In genomic region chr7:128827248-128827958, GRCh38 we compare ENCODE assay signal across 11 cellular contexts. TPM values are rescaled to one million over a fixed set of nuclear protein-coding genes. Genes with fewer than 3 reads are reported as not detected.
A peak's percentile ranks its signal among the peaks of the same experiment; 100 is the strongest.
DNase-seq lines count a peak whose midpoint lies in the region; ATAC-seq, FAIRE-seq and TF ChIP-seq lines count a peak whose summit lies in the region.
"Had no signal": no experiment of that assay in that cellular context is flagged by ENCODE, and none has a peak within 500 bp of the region (broad histone marks: within the 10 kb centered on the region; RNA-seq: fewer than 3 reads in every experiment).

No MANE protein-coding gene starts in this region.

- no peak; the same call in 1 of the 2 replicates for TF ChIP-seq POLR2A in H54 (IDR thresholded peaks at IDR 0.05; ENCODE audit: low read depth, low read length)
- no peak for TF ChIP-seq POLR2A in heart left ventricle (IDR thresholded peaks at IDR 0.05)

- H3K27me3 Mint-ChIP-seq in CD4-positive, alpha-beta T cell: peaks cover 65% of the 10 kb centered on the region
- H3K27me3 Mint-ChIP-seq in natural killer cell treated with Interleukin-12 subunit alpha and Interleukin-12 subunit beta and Interleukin-15 and Interleukin-18, amount 100 ng/mL, for 72 hours: peaks cover 8 to 9% of the 10 kb centered on the region in 2 donors

- 43 to 67% (median 60%) methylated on average over 12 to 17 of the region's 17 CpGs for WGBS in heart left ventricle, 4 donors

- no peaks in the 10 kb centered on the region for H3K9me3 ChIP-seq in heart left ventricle
- H3K9me3 ChIP-seq in CD4-positive, alpha-beta T cell (ENCODE audit: control insufficient read depth, low read length): no peaks in the 10 kb centered on the region

- POLR2A ChIA-PET in CD4-positive, alpha-beta T cell (lab: Charles Lee): no interaction called here

- no peak for FAIRE-seq in H54 (lab: Jason Lieb, UNC)

- no peaks in the 10 kb centered on the region for H3K9me3 Mint-ChIP-seq in CD4-positive, alpha-beta T cell
- no peaks in the 10 kb centered on the region for H3K9me3 Mint-ChIP-seq in natural killer cell treated with Interleukin-12 subunit alpha and Interleukin-12 subunit beta and Interleukin-15 and Interleukin-18, amount 100 ng/mL, for 72 hours

- peak; percentile 68 to 75 (median 72) for ATAC-seq in heart left ventricle
- no peak for ATAC-seq in CD4-positive, alpha-beta T cell (ENCODE audit: poor library complexity)
- no peak for ATAC-seq in natural killer cell treated with Interleukin-12 subunit alpha and Interleukin-12 subunit beta and Interleukin-15 and Interleukin-18, amount 100 ng/mL, for 72 hours

- no peak overlapping the region for H3K27ac Mint-ChIP-seq in CD4-positive, alpha-beta T cell
- H3K27ac Mint-ChIP-seq in natural killer cell treated with Interleukin-12 subunit alpha and Interleukin-12 subunit beta and Interleukin-15 and Interleukin-18, amount 100 ng/mL, for 72 hours: no peak overlapping the region

- peak overlapping the region; percentile 22; the same call in 1 of the 2 replicates for H3K4me3 ChIP-seq in WI38 (ENCODE audit: low read depth, low read length)
- peak overlapping the region in 10 of 12 donors; percentile 7 to 47 (median 36) for H3K4me3 ChIP-seq in heart left ventricle
- H3K4me3 ChIP-seq in skeletal muscle cell (ENCODE audit: low read depth, low read length): no peak overlapping the region

- H3K4me3 Mint-ChIP-seq in CD4-positive, alpha-beta T cell: no peak overlapping the region
- no peak overlapping the region for H3K4me3 Mint-ChIP-seq in natural killer cell treated with Interleukin-12 subunit alpha and Interleukin-12 subunit beta and Interleukin-15 and Interleukin-18, amount 100 ng/mL, for 72 hours

- no peaks in the 10 kb centered on the region for H3K36me3 Mint-ChIP-seq in CD4-positive, alpha-beta T cell (ENCODE audit: low read depth)
- no peaks in the 10 kb centered on the region for H3K36me3 Mint-ChIP-seq in natural killer cell treated with Interleukin-12 subunit alpha and Interleukin-12 subunit beta and Interleukin-15 and Interleukin-18, amount 100 ng/mL, for 72 hours

- no peaks in the 10 kb centered on the region for H3K36me3 ChIP-seq in heart left ventricle

- TF ChIP-seq CTCF in WI38 (IDR thresholded peaks at IDR 0.05; ENCODE audit: low read depth, low read length) (no peak), heart left ventricle (IDR thresholded peaks at IDR 0.05) (no peak)
- no peak for TF ChIP-seq CTCF in CD4-positive, alpha-beta T cell (IDR thresholded peaks at IDR 0.05)

- peak overlapping the region; percentile 70 to 100 (median 96) for H3K27ac ChIP-seq in heart left ventricle
- no peak overlapping the region for H3K27ac ChIP-seq in CD4-positive, alpha-beta T cell (ENCODE audit: low read depth, low read length)
- no peak overlapping the region for H3K27ac ChIP-seq in caudate nucleus (ENCODE audit: low read depth, low read length)

- H3K27me3 ChIP-seq in heart left ventricle: peaks cover 0 to 27% (median 0%) of the 10 kb centered on the region in 9 donors
- H3K27me3 ChIP-seq in CD4-positive, alpha-beta T cell (ENCODE audit: control insufficient read depth, insufficient read depth, low read length): peaks cover 50% of the 10 kb centered on the region

- intact Hi-C loops in heart left ventricle (cut with DNase I): loop anchor here in 4 of 10 donors (5.0 to 10.0 kb wide), 3 partner anchors 35 to 85 kb away; partner anchors contain the start of gene CCDC136 (in 4 of the 4)
- intact Hi-C loops in CD4-positive, alpha-beta T cell (cut with DNase I, micrococcal nuclease): no loop called here

- H3K4me1 ChIP-seq in heart left ventricle: peaks cover 0 to 46% (median 25%) of the 10 kb centered on the region in 12 donors

- H3K4me1 Mint-ChIP-seq in CD4-positive, alpha-beta T cell (ENCODE audit: low read depth): peaks cover 13% of the 10 kb centered on the region
- H3K4me1 Mint-ChIP-seq in natural killer cell treated with Interleukin-12 subunit alpha and Interleukin-12 subunit beta and Interleukin-15 and Interleukin-18, amount 100 ng/mL, for 72 hours (ENCODE audit: low read depth in 2 of 2): peaks cover 0 to 8% of the 10 kb centered on the region in 2 donors

- DNase-seq in H54 (ENCODE audit: insufficient read length, low spot score): peak; percentile 96
- DNase-seq in heart left ventricle: peak in 4 of 5 donors; percentile 70 to 87 (median 78)
- DNase-seq in skeletal muscle cell (ENCODE audit: low read depth): peak; percentile 93
- no peak for DNase-seq in CD4-positive, alpha-beta T cell
- no peak for DNase-seq in NCI-H1417 (lab: John Stamatoyannopoulos, UW)
- DNase-seq in caudate nucleus (lab: John Stamatoyannopoulos, UW): no peak
- DNase-seq in natural killer cell treated with Interleukin-12 subunit alpha and Interleukin-12 subunit beta and Interleukin-15 and Interleukin-18, amount 100 ng/mL, for 72 hours (ENCODE audit: low spot score): no peak
- DNase-seq: activated naive CD4-positive, alpha-beta T cell treated with anti-CD3 and anti-CD28 coated beads, Interleukin-2, amount 50 U/mL, for 16 hours; stimulated activated CD4-positive, alpha-beta T cell treated with anti-CD3 and anti-CD28 coated beads, Interleukin-2, amount 100 ng/mL, for 48 hours had no signal

- CTCF ChIA-PET in CD4-positive, alpha-beta T cell (lab: Charles Lee): no interaction called here

RNA-seq across cellular contexts. Expression of gene FLNC, which starts 2.8 kb away (rescaled TPM):
- 1,000 to 10,000 TPM in 6 of 9 donors, 100 to 1,000 TPM in 3; 721 to 3,687 (median 1,170) TPM for total RNA-seq in heart left ventricle
- polyA plus RNA-seq in heart left ventricle: 1,000 to 10,000 TPM in 1 of 2 donors, 100 to 1,000 TPM in 1; 399 to 1,654 TPM
- total RNA-seq in CD4-positive, alpha-beta T cell: under 1 TPM; 0.06 to 0.08 TPM
- not detected for total RNA-seq in natural killer cell treated with Interleukin-12 subunit alpha and Interleukin-12 subunit beta and Interleukin-15 and Interleukin-18, amount 100 ng/mL, for 72 hours

RNA-seq across cellular contexts. Expression of gene ATP6V1F, which starts 35.3 kb away (rescaled TPM):
- 100 to 1,000 TPM in 7 of 9 donors, 10 to 100 TPM in 2; 91.6 to 165 (median 121) TPM for total RNA-seq in heart left ventricle
- polyA plus RNA-seq in heart left ventricle: 100 to 1,000 TPM; 137 to 198 TPM
- total RNA-seq in CD4-positive, alpha-beta T cell: 10 to 100 TPM; 49.6 to 54.3 TPM
- total RNA-seq in natural killer cell treated with Interleukin-12 subunit alpha and Interleukin-12 subunit beta and Interleukin-15 and Interleukin-18, amount 100 ng/mL, for 72 hours: 100 to 1,000 TPM; 115 to 145 TPM

RNA-seq across cellular contexts. Expression of gene CCDC136, which starts 35.6 kb away (rescaled TPM):
- total RNA-seq in heart left ventricle: 10 to 100 TPM in 6 of 9 donors, 1 to 10 TPM in 3; 6.4 to 22.8 (median 10.4) TPM
- polyA plus RNA-seq in heart left ventricle: 10 to 100 TPM in 1 of 2 donors, 1 to 10 TPM in 1; 9.0 to 13.9 TPM
- total RNA-seq in CD4-positive, alpha-beta T cell: 1 to 10 TPM; 4.5 to 4.9 TPM
- total RNA-seq in natural killer cell treated with Interleukin-12 subunit alpha and Interleukin-12 subunit beta and Interleukin-15 and Interleukin-18, amount 100 ng/mL, for 72 hours: 10 to 100 TPM; 15.1 to 23.8 TPM

RNA-seq across cellular contexts. Expression of gene OPN1SW, which starts 51.8 kb away (rescaled TPM):
- total RNA-seq in heart left ventricle: not detected
- not detected for polyA plus RNA-seq in heart left ventricle
- not detected for total RNA-seq in CD4-positive, alpha-beta T cell
- not detected for total RNA-seq in natural killer cell treated with Interleukin-12 subunit alpha and Interleukin-12 subunit beta and Interleukin-15 and Interleukin-18, amount 100 ng/mL, for 72 hours
- total RNA-seq: T-helper 1 cell treated with Interleukin-12 subunit alpha and Interleukin-12 subunit beta and Interleukin-4 antibody, amounts not matched to agents 30 ng/mL and 1 ng/mL, for 36 hours had no signal

Comparison
In these comparisons a context has a peak if more than half of its experiments do, and no peak if none do; other contexts are left out.
1. DNase-seq: peak in H54 (single experiment), heart left ventricle (4 of 5) and skeletal muscle cell (single experiment); none in CD4-positive, alpha-beta T cell (0 of 10), NCI-H1417 (0 of 3), caudate nucleus (0 of 61) and natural killer cell treated with Interleukin-12 subunit alpha and Interleukin-12 subunit beta and Interleukin-15 and Interleukin-18, amount 100 ng/mL, for 72 hours (single experiment).
2. ATAC-seq: peak in heart left ventricle (4 of 4); none in CD4-positive, alpha-beta T cell (single experiment) and natural killer cell treated with Interleukin-12 subunit alpha and Interleukin-12 subunit beta and Interleukin-15 and Interleukin-18, amount 100 ng/mL, for 72 hours (0 of 2).
3. H3K27ac ChIP-seq: peak in heart left ventricle (12 of 12); none in CD4-positive, alpha-beta T cell (single experiment) and caudate nucleus (single experiment).
4. RNA of gene FLNC, which starts 2.8 kb away (total RNA-seq): 721 to 3,687 TPM in heart left ventricle; 0.06 to 0.08 TPM in CD4-positive, alpha-beta T cell and not detected in natural killer cell treated with Interleukin-12 subunit alpha and Interleukin-12 subunit beta and Interleukin-15 and Interleukin-18, amount 100 ng/mL, for 72 hours; every median in the first group is over 100 times any median in the second.